11 cellular contexts compared by ENCODE assay signal in the genomic region with DNA sequence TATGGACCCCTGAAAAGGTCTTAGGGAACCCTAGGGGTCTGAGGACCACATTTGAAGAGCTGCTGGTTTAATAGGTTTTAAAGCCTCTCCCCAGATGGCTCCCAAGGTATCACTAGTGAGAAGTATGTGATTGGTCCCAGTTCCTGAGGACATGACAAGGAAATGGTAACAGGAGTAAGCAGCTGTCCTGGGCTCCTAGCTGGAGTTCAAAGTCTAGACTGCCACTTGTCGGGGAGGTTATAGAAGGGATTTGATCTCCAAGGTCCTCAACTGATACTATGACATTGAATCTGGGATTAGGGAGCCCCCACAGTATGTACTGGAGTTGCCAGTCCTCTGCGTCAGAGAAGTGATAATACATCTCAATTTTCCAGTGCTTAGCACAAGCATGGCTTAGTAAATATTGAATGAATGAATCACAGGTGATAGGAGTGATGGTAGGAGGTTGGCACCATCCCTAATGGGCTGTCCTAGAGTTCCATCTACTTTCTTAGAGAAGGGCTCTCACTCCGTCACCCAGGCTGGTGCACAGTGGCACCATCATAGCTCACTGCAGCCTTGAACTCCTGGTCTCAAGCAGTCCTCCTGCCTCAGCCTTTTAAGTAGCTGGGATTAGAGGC. TPM values are rescaled to one million over a fixed set of nuclear protein-coding genes. Genes with fewer than 3 reads are reported as not detected.
A peak's percentile ranks its signal among the peaks of the same experiment; 100 is the strongest.
DNase-seq lines count a peak whose midpoint lies in the region; ATAC-seq and TF ChIP-seq lines count a peak whose summit lies in the region.
"Had no signal": no experiment of that assay in that cellular context is flagged by ENCODE, and none has a peak within 500 bp of the region (broad histone marks: within the 10 kb centered on the region; RNA-seq: fewer than 3 reads in every experiment).

No MANE protein-coding gene starts in this region.

- H3K27ac ChIP-seq in esophagus (ENCODE audit: low read depth in 2 of 2, low read length in 1 of 2) (peak overlapping the region; percentile 45 to 75), osteoblast (ENCODE audit: low read depth, low read length) (peak overlapping the region; percentile 80), upper lobe of left lung (peak overlapping the region; percentile 66 to 83 (median 79))

- peaks cover 10% of the 10 kb centered on the region for H3K79me2 ChIP-seq in osteoblast (ENCODE audit: insufficient read depth, low read length)

- H3K4me1 ChIP-seq in esophagus (ENCODE audit: control insufficient read depth in 2 of 2, insufficient read depth in 2 of 2, low read length in 1 of 2), result peaks cover 2 to 3% of the 10 kb centered on the region in 2 donors
- H3K4me1 ChIP-seq in osteoblast (ENCODE audit: insufficient read depth, low read length), result peaks cover 18% of the 10 kb centered on the region
- peaks cover 12 to 36% (median 26%) of the 10 kb centered on the region in 4 donors for H3K4me1 ChIP-seq in upper lobe of left lung

- no peak for ATAC-seq in upper lobe of left lung (ENCODE audit: low FRiP score in 2 of 2)
- no peak for ATAC-seq in HG03457 (IDR thresholded peaks at IDR 0.05; ENCODE audit: unreplicated experiment)

- no peak overlapping the region for H3K4me2 ChIP-seq in osteoblast (ENCODE audit: insufficient read depth, low read length)

- no peak for DNase-seq in activated naive CD4-positive, alpha-beta T cell treated with Interleukin-2 at 50 U/mL for 16 hours
- peak; percentile 69 for DNase-seq in osteoblast (ENCODE audit: insufficient read length, low spot score, missing footprints)
- no peak for DNase-seq in upper lobe of left lung
- DNase-seq in NCI-H524 treated with DMSO at 0.1 percent for 48 hours (lab: John Stamatoyannopoulos, UW), result no peak
- no peak for DNase-seq in activated naive CD8-positive, alpha-beta T cell treated with anti-CD3 and anti-CD28 coated beads for 36 hours
- DNase-seq: GF-D8 had no signal

- H2AFZ ChIP-seq in osteoblast (ENCODE audit: low read length), result no peak overlapping the region

- no peaks in the 10 kb centered on the region for H3K27me3 Mint-ChIP-seq in activated naive CD4-positive, alpha-beta T cell treated with anti-CD3 and anti-CD28 coated beads, Interleukin-2, amount 50 U/mL, for 24 hours
- no peaks in the 10 kb centered on the region for H3K27me3 Mint-ChIP-seq in activated naive CD8-positive, alpha-beta T cell treated with anti-CD3 and anti-CD28 coated beads for 36 hours

- peaks cover 18% of the 10 kb centered on the region for H3K4me1 Mint-ChIP-seq in activated naive CD4-positive, alpha-beta T cell treated with anti-CD3 and anti-CD28 coated beads, Interleukin-2, amount 50 U/mL, for 24 hours
- peaks cover 6% of the 10 kb centered on the region for H3K4me1 Mint-ChIP-seq in activated naive CD8-positive, alpha-beta T cell treated with anti-CD3 and anti-CD28 coated beads for 36 hours

- TF ChIP-seq POLR2A in upper lobe of left lung (IDR thresholded peaks at IDR 0.05), result no peak

- TF ChIP-seq CTCF in osteoblast (IDR thresholded peaks at IDR 0.05; ENCODE audit: extremely low read depth, low read depth, low read length) (no peak), upper lobe of left lung (IDR thresholded peaks at IDR 0.05) (no peak)

- no peak overlapping the region for H3K4me3 Mint-ChIP-seq in activated naive CD4-positive, alpha-beta T cell treated with anti-CD3 and anti-CD28 coated beads, Interleukin-2, amount 50 U/mL, for 24 hours
- no peak overlapping the region for H3K4me3 Mint-ChIP-seq in activated naive CD8-positive, alpha-beta T cell treated with anti-CD3 and anti-CD28 coated beads for 36 hours
- H3K4me3 Mint-ChIP-seq: activated T-cell treated with anti-CD3 and anti-CD28 coated beads, Interleukin-2, amount 50 U/mL, for 4 hours had no signal

- H3K4me3 ChIP-seq in esophagus (ENCODE audit: low read depth in 1 of 2, low read length in 2 of 2) (no peak overlapping the region), osteoblast (ENCODE audit: insufficient read depth, low read length) (no peak overlapping the region), upper lobe of left lung (no peak overlapping the region)
- H3K4me3 ChIP-seq: adrenal gland had no signal

- H3K27me3 ChIP-seq in esophagus (ENCODE audit: control insufficient read depth in 1 of 2, insufficient read depth in 2 of 2, low read length in 2 of 2) (no peaks in the 10 kb centered on the region), osteoblast (ENCODE audit: insufficient read depth, low read length) (no peaks in the 10 kb centered on the region), upper lobe of left lung (no peaks in the 10 kb centered on the region)
- H3K27me3 ChIP-seq: adrenal gland had no signal

- 76 to 85% methylated on average over 3 of the region's 3 CpGs for WGBS in esophagus, 2 donors
- 86 to 98% methylated on average over 3 of the region's 3 CpGs for WGBS in upper lobe of left lung, 2 donors

- peaks cover 10% of the 10 kb centered on the region for H3K36me3 Mint-ChIP-seq in activated naive CD4-positive, alpha-beta T cell treated with anti-CD3 and anti-CD28 coated beads, Interleukin-2, amount 50 U/mL, for 24 hours
- peaks cover 10% of the 10 kb centered on the region for H3K36me3 Mint-ChIP-seq in activated naive CD8-positive, alpha-beta T cell treated with anti-CD3 and anti-CD28 coated beads for 36 hours

- H4K20me1 ChIP-seq in osteoblast (ENCODE audit: insufficient read depth, low read length), result peaks cover 30% of the 10 kb centered on the region

- H3K27ac Mint-ChIP-seq in activated naive CD4-positive, alpha-beta T cell treated with anti-CD3 and anti-CD28 coated beads, Interleukin-2, amount 50 U/mL, for 24 hours, result peak overlapping the region; percentile 46
- H3K27ac Mint-ChIP-seq in activated naive CD8-positive, alpha-beta T cell treated with anti-CD3 and anti-CD28 coated beads for 36 hours, result no peak overlapping the region

- H3K9me3 ChIP-seq in esophagus (ENCODE audit: control insufficient read depth in 2 of 2, insufficient read depth in 1 of 2, low read depth in 1 of 2, low read length in 1 of 2), result no peaks in the 10 kb centered on the region
- H3K9me3 ChIP-seq in osteoblast (ENCODE audit: low read depth, low read length), result no peaks in the 10 kb centered on the region
- H3K9me3 ChIP-seq in upper lobe of left lung, result no peaks in the 10 kb centered on the region
- H3K9me3 ChIP-seq: adrenal gland had no signal

- peaks cover 17 to 28% of the 10 kb centered on the region in 2 donors for H3K36me3 ChIP-seq in esophagus (ENCODE audit: control insufficient read depth in 2 of 2, insufficient read depth in 2 of 2, low read length in 1 of 2)
- H3K36me3 ChIP-seq in osteoblast (ENCODE audit: insufficient read depth, low read length), result peaks cover 54% of the 10 kb centered on the region
- H3K36me3 ChIP-seq in upper lobe of left lung, result peaks cover 36 to 54% (median 48%) of the 10 kb centered on the region in 4 donors

- no peaks in the 10 kb centered on the region for H3K9me3 Mint-ChIP-seq in activated naive CD4-positive, alpha-beta T cell treated with anti-CD3 and anti-CD28 coated beads, Interleukin-2, amount 50 U/mL, for 24 hours
- no peaks in the 10 kb centered on the region for H3K9me3 Mint-ChIP-seq in activated naive CD8-positive, alpha-beta T cell treated with anti-CD3 and anti-CD28 coated beads for 36 hours
- H3K9me3 Mint-ChIP-seq: activated T-cell treated with anti-CD3 and anti-CD28 coated beads, Interleukin-2, amount 50 U/mL, for 4 hours had no signal

- no peak for TF ChIP-seq EP300 in upper lobe of left lung (IDR thresholded peaks at IDR 0.05)

RNA-seq across cellular contexts. Expression of a gene that starts 6.2 kb away (rescaled TPM):
- polyA plus RNA-seq in esophagus, result 1,000 to 10,000 TPM; 1,007 to 1,288 TPM
- total RNA-seq in osteoblast (911 and 946 TPM in 2 replicates), upper lobe of left lung (100 to 1,000 TPM in 5 of 6 donors, 10 to 100 TPM in 1; 89.3 to 265 (median 214) TPM)
- total RNA-seq in activated naive CD8-positive, alpha-beta T cell treated with anti-CD3 and anti-CD28 coated beads for 36 hours, result 1 to 10 TPM; 3.3 to 4.6 TPM

RNA-seq across cellular contexts. Expression of a gene that starts 22.2 kb away (rescaled TPM):
- under 1 TPM; 0.18 to 0.94 TPM for polyA plus RNA-seq in esophagus
- total RNA-seq in osteoblast, result not detected in 2 replicates
- under 1 TPM in 2 of 6 donors, not detected in 4; 0.14 to 0.24 TPM for total RNA-seq in upper lobe of left lung
- total RNA-seq in activated naive CD8-positive, alpha-beta T cell treated with anti-CD3 and anti-CD28 coated beads for 36 hours, result 1 to 10 TPM; 1.5 to 2.7 TPM

RNA-seq across cellular contexts. Expression of a gene that starts 30.9 kb away (rescaled TPM):
- polyA plus RNA-seq in esophagus, result 1 to 10 TPM; 2.4 to 4.0 TPM
- 0.36 and 0.88 TPM in 2 replicates for total RNA-seq in osteoblast
- 1 to 10 TPM in 2 of 6 donors, under 1 TPM in 3, not detected in 1; 0.30 to 1.1 (median 0.37) TPM for total RNA-seq in upper lobe of left lung
- total RNA-seq in activated naive CD8-positive, alpha-beta T cell treated with anti-CD3 and anti-CD28 coated beads for 36 hours, result 10 to 100 TPM; 17.2 to 18.7 TPM

RNA-seq across cellular contexts. Expression of a gene that starts 36.1 kb away (rescaled TPM):
- polyA plus RNA-seq in esophagus, result 10 to 100 TPM; 53.2 to 89.5 TPM
- total RNA-seq in osteoblast (306 and 376 TPM in 2 replicates), upper lobe of left lung (100 to 1,000 TPM; 237 to 557 (median 325) TPM)
- total RNA-seq in activated naive CD8-positive, alpha-beta T cell treated with anti-CD3 and anti-CD28 coated beads for 36 hours, result 100 to 1,000 TPM; 158 to 169 TPM

RNA-seq across cellular contexts. Expression of a gene that starts 36.6 kb away (rescaled TPM):
- 10 to 100 TPM; 10.5 to 13.6 TPM for polyA plus RNA-seq in esophagus
- total RNA-seq in osteoblast (56.6 and 64.8 TPM in 2 replicates), upper lobe of left lung (10 to 100 TPM; 27.2 to 61.3 (median 33.5) TPM)
- 10 to 100 TPM; 23.7 to 24.5 TPM for total RNA-seq in activated naive CD8-positive, alpha-beta T cell treated with anti-CD3 and anti-CD28 coated beads for 36 hours

Comparison
In these comparisons a context has a peak if more than half of its experiments do, and no peak if none do; other contexts are left out.
1. RNA of a gene that starts 6.2 kb away (total RNA-seq): 911 to 946 TPM in osteoblast and 89.3 to 265 TPM in upper lobe of left lung; 3.3 to 4.6 TPM in activated naive CD8-positive, alpha-beta T cell treated with anti-CD3 and anti-CD28 coated beads for 36 hours; every median in the first group is over 10 times any median in the second.
2. Peak in every context shown above with its lines, with median percentiles within 50 percentile points of each other: H3K27ac ChIP-seq.